8 cellular contexts compared by ENCODE assay signal in genomic region chr16:67846063-67846319, GRCh38. TPM values are rescaled to one million over a fixed set of nuclear protein-coding genes. Genes with fewer than 3 reads are reported as not detected.
DNase-seq lines count a peak whose midpoint lies in the region; ATAC-seq and TF ChIP-seq lines count a peak whose summit lies in the region.

No MANE protein-coding gene starts in this region.

- H2BK15ac ChIP-seq in mesendoderm (replicated peaks; ENCODE audit: low read depth) = no peak overlapping the region

- H4K8ac ChIP-seq in mesendoderm (ENCODE audit: low read depth, low read length) = no peak overlapping the region

- H3K4me3 ChIP-seq in heart right ventricle (peak overlapping the region; percentile 55 to 100 (median 96)), body of pancreas (peak overlapping the region; percentile 14 to 89), mesendoderm (ENCODE audit: low read length) (peak overlapping the region; percentile 34), vagina (peak overlapping the region; percentile 79 to 98)

- peaks cover 19% of the 10 kb centered on the region for H3K79me1 ChIP-seq in mesendoderm (ENCODE audit: low read length)

- peak overlapping the region; percentile 9 for H2BK5ac ChIP-seq in mesendoderm (ENCODE audit: low read length)

- intact Hi-C loops in heart right ventricle (cut with DNase I) = loop anchor here in 3 of 10 donors (2.0 to 10.0 kb wide), 5 partner anchors 17 to 321 kb away; partner anchors contain the start of genes EDC4 (in 1 of the 3), RANBP10 (in 1 of the 3), RIPOR1 (in 1 of the 3) and TSNAXIP1 (in 1 of the 3)
- intact Hi-C loops in Right ventricle myocardium inferior (cut with DNase I) = loop anchor here (2.0 kb wide), 2 partner anchors 27 to 39 kb away; partner anchors contain the start of genes EDC4, RANBP10 and TSNAXIP1
- intact Hi-C loops in body of pancreas (cut with DNase I) = no loop called here
- intact Hi-C loops in vagina (cut with DNase I) = no loop called here

- 8 to 27% methylated on average over 2 of the region's 2 CpGs for WGBS in heart right ventricle, 2 donors
- WGBS in body of pancreas, 2 donors = 10 to 18% methylated on average over 2 of the region's 2 CpGs
- no CpG with 5 or more reads among the region's 2 CpGs for WGBS in mesendoderm (ENCODE audit: extremely low coverage, insufficient coverage, low lambda C conversion rate)

- DNase-seq in heart right ventricle (no peak), Right ventricle myocardium inferior (ENCODE audit: missing footprints) (no peak), body of pancreas (no peak), mesendoderm (no peak), vagina (ENCODE audit: extremely low spot score in 2 of 2) (no peak), NCI-H187 (lab: John Stamatoyannopoulos, UW) (no peak), T-helper 9 cell (no peak)
- no peak for DNase-seq in stimulated activated CD4-positive, alpha-beta T cell treated with anti-CD3 and anti-CD28 coated beads, Interleukin-4, amount 100 ng/mL, for 4 hours

- H3K36me3 ChIP-seq in heart right ventricle (peaks cover 0 to 6% (median 0%) of the 10 kb centered on the region in 9 donors), body of pancreas (replicated peaks in 1 of 2; ENCODE audit: insufficient read depth in 1 of 2, low read depth in 2 of 2) (no peaks in the 10 kb centered on the region), mesendoderm (ENCODE audit: control insufficient read depth, insufficient read depth, low read length) (peaks cover 3% of the 10 kb centered on the region), vagina (no peaks in the 10 kb centered on the region)

- peak overlapping the region; percentile 79 for H3K9ac ChIP-seq in mesendoderm (ENCODE audit: low read length)

- H3K4me1 ChIP-seq in heart right ventricle (peaks cover 21 to 69% (median 60%) of the 10 kb centered on the region in 9 donors), body of pancreas (peaks cover 61% of the 10 kb centered on the region), mesendoderm (ENCODE audit: control insufficient read depth, low read depth, low read length) (peaks cover 17% of the 10 kb centered on the region), vagina (peaks cover 67% of the 10 kb centered on the region)

- peak overlapping the region; percentile 46 for H2BK120ac ChIP-seq in mesendoderm (ENCODE audit: low read depth, low read length)

- no peak overlapping the region for H3K23ac ChIP-seq in mesendoderm (ENCODE audit: low read length)

- ATAC-seq in heart right ventricle (no peak), Right ventricle myocardium inferior (no peak), body of pancreas (no peak)

- no peaks in the 10 kb centered on the region for H3K27me3 ChIP-seq in heart right ventricle
- no peaks in the 10 kb centered on the region for H3K27me3 ChIP-seq in body of pancreas
- no peaks in the 10 kb centered on the region for H3K27me3 ChIP-seq in mesendoderm (ENCODE audit: insufficient read depth, low read length, poor library complexity)
- no peaks in the 10 kb centered on the region for H3K27me3 ChIP-seq in vagina

- H3K79me2 ChIP-seq in mesendoderm (ENCODE audit: control insufficient read depth, insufficient read depth, low read length) = peaks cover 56% of the 10 kb centered on the region

- H3K18ac ChIP-seq in mesendoderm (ENCODE audit: low read length) = peak overlapping the region; percentile 94

- H3K4ac ChIP-seq in mesendoderm (ENCODE audit: low read depth, low read length) = no peak overlapping the region

- H3K56ac ChIP-seq in mesendoderm (ENCODE audit: low read length) = peak overlapping the region; percentile 90

- H3K4me2 ChIP-seq in mesendoderm (ENCODE audit: low read length) = peak overlapping the region; percentile 60

- H4K5ac ChIP-seq in mesendoderm (ENCODE audit: low read length) = no peak overlapping the region

- H2AK5ac ChIP-seq in mesendoderm (ENCODE audit: low read length) = no peak overlapping the region

- no peak for TF ChIP-seq POLR2A in body of pancreas (IDR thresholded peaks at IDR 0.05)
- no peak for TF ChIP-seq POLR2A in vagina (IDR thresholded peaks at IDR 0.05)

- TF ChIP-seq CTCF in heart right ventricle (IDR thresholded peaks at IDR 0.05) = no peak
- TF ChIP-seq CTCF in body of pancreas (IDR thresholded peaks at IDR 0.05) = no peak
- TF ChIP-seq CTCF in vagina (IDR thresholded peaks at IDR 0.05) = no peak

- H3K9me3 ChIP-seq in heart right ventricle (no peaks in the 10 kb centered on the region), body of pancreas (no peaks in the 10 kb centered on the region), vagina (no peaks in the 10 kb centered on the region)

- peak overlapping the region; percentile 90 to 100 (median 97) for H3K27ac ChIP-seq in heart right ventricle
- peak overlapping the region; percentile 75 to 96 (median 90) for H3K27ac ChIP-seq in body of pancreas
- peak overlapping the region; percentile 94 for H3K27ac ChIP-seq in mesendoderm (ENCODE audit: low read depth, low read length)
- peak overlapping the region; percentile 100 for H3K27ac ChIP-seq in vagina

RNA-seq across cellular contexts. Expression of gene NUTF2, which starts 0.7 kb away (rescaled TPM):
- total RNA-seq in heart right ventricle (100 to 1,000 TPM in 1 of 10 donors, 10 to 100 TPM in 9; 73.9 to 105 (median 80.5) TPM), Right ventricle myocardium inferior (86.6 TPM), body of pancreas (10 to 100 TPM; 39.2 to 42.8 TPM), vagina (131 TPM)
- 100 to 1,000 TPM; 186 to 214 TPM for polyA plus RNA-seq in heart right ventricle
- 370 TPM for polyA plus RNA-seq in mesendoderm (2013, experiment 1 of 2)
- 358 TPM for polyA plus RNA-seq in mesendoderm (2013, experiment 2 of 2)

RNA-seq across cellular contexts. Expression of gene CENPT, which starts 1.5 kb away (rescaled TPM):
- total RNA-seq in heart right ventricle (10 to 100 TPM; 16.1 to 27.1 (median 19.1) TPM), Right ventricle myocardium inferior (21.3 TPM), body of pancreas (100 to 1,000 TPM in 1 of 2 donors, 10 to 100 TPM in 1; 57.1 to 122 TPM), vagina (57.7 TPM)
- polyA plus RNA-seq in heart right ventricle = 10 to 100 TPM; 31.1 to 63.3 TPM
- polyA plus RNA-seq in mesendoderm (2013, experiment 1 of 2) = 33.6 TPM
- polyA plus RNA-seq in mesendoderm (2013, experiment 2 of 2) = 33.5 TPM

RNA-seq across cellular contexts. Expression of gene THAP11, which starts 3.9 kb away (rescaled TPM):
- total RNA-seq in heart right ventricle = 10 to 100 TPM; 20.6 to 41.3 (median 26.9) TPM
- polyA plus RNA-seq in heart right ventricle = 10 to 100 TPM in 1 of 2 donors, 1 to 10 TPM in 1; 6.0 to 23.5 TPM
- 32.3 TPM for total RNA-seq in Right ventricle myocardium inferior
- 10 to 100 TPM; 23.7 to 42.8 TPM for total RNA-seq in body of pancreas
- 26.9 TPM for polyA plus RNA-seq in mesendoderm (2013, experiment 1 of 2)
- polyA plus RNA-seq in mesendoderm (2013, experiment 2 of 2) = 26.7 TPM
- total RNA-seq in vagina = 50.6 TPM

RNA-seq across cellular contexts. Expression of gene EDC4, which starts 26.9 kb away (rescaled TPM):
- total RNA-seq in heart right ventricle (10 to 100 TPM; 25.8 to 41.6 (median 31.3) TPM), Right ventricle myocardium inferior (35.4 TPM), body of pancreas (10 to 100 TPM; 26.7 to 55.7 TPM), vagina (71.9 TPM)
- polyA plus RNA-seq in heart right ventricle = 10 to 100 TPM; 30.2 to 46.8 TPM
- polyA plus RNA-seq in mesendoderm (2013, experiment 1 of 2) = 39.1 TPM
- 39.3 TPM for polyA plus RNA-seq in mesendoderm (2013, experiment 2 of 2)

RNA-seq across cellular contexts. Expression of gene NRN1L, which starts 38.7 kb away (rescaled TPM):
- total RNA-seq in heart right ventricle (1 to 10 TPM in 6 of 10 donors, not detected in 4; 1.1 to 2.7 (median 1.5) TPM), Right ventricle myocardium inferior (0.54 TPM), body of pancreas (not detected), vagina (not detected)
- 1 to 10 TPM; 1.8 to 4.0 TPM for polyA plus RNA-seq in heart right ventricle
- polyA plus RNA-seq in mesendoderm (2013, experiment 1 of 2) = 10.2 TPM
- 10.3 TPM for polyA plus RNA-seq in mesendoderm (2013, experiment 2 of 2)

Comparison
In these comparisons a context has a peak if more than half of its experiments do, and no peak if none do; other contexts are left out.
1. H3K4me3 ChIP-seq: peak in every context shown above with its lines; median percentile 96 in heart right ventricle; 88 in vagina; 52 in body of pancreas; 34 in mesendoderm.